Comparison of ENCODE assay signal across 8 cellular contexts in genomic region chr14:68977137-68977740, GRCh38. TPM values are rescaled to one million over a fixed set of nuclear protein-coding genes. Genes with fewer than 3 reads are reported as not detected.
DNase-seq lines count a peak whose midpoint lies in the region; TF ChIP-seq lines count a peak whose summit lies in the region.

No MANE protein-coding gene starts in this region.

- H3K27ac ChIP-seq in liver (ENCODE audit: low read depth in 1 of 2, low read length in 2 of 2) (peak overlapping the region; percentile 94), tibial artery (peak overlapping the region; percentile 97 to 100)

- intact Hi-C loops in activated naive CD4-positive, alpha-beta T cell treated with anti-CD3 and anti-CD28 coated beads for 36 hours (cut with micrococcal nuclease), result loop anchor here (1.0 to 10.0 kb wide), 6 partner anchors 66 to 790 kb away; partner anchors contain the start of genes ERH, SLC39A9, SRSF5 and ZFP36L1
- intact Hi-C loops in tibial artery (cut with DNase I; ENCODE audit: low total_unique reads), result loop anchor here (5.0 kb wide), 1 partner anchor 35 kb away; no protein-coding TSS in a partner anchor

- H3K4me1 Mint-ChIP-seq in activated naive CD4-positive, alpha-beta T cell treated with anti-CD3 and anti-CD28 coated beads for 36 hours (ENCODE audit: low read depth), result peaks cover 38% of the 10 kb centered on the region

- 32% methylated on average over 9 of the region's 9 CpGs for WGBS in liver

- H3K36me3 Mint-ChIP-seq in activated naive CD4-positive, alpha-beta T cell treated with anti-CD3 and anti-CD28 coated beads for 36 hours (ENCODE audit: low read depth), result peaks cover 31% of the 10 kb centered on the region

- H3K27me3 ChIP-seq in liver (ENCODE audit: control insufficient read depth in 4 of 4, insufficient read depth in 4 of 4, low read length in 3 of 4) (no peaks in the 10 kb centered on the region), tibial artery (no peaks in the 10 kb centered on the region)

- H3K36me3 ChIP-seq in liver (ENCODE audit: control insufficient read depth in 4 of 4, insufficient read depth in 3 of 4, low read depth in 1 of 4, low read length in 3 of 4) (peaks cover 0 to 5% (median 3%) of the 10 kb centered on the region in 4 donors), tibial artery (peaks cover 16 to 34% (median 18%) of the 10 kb centered on the region in 3 donors)

- TF ChIP-seq RAD21 in liver (IDR thresholded peaks at IDR 0.05), result no peak

- CTCF ChIA-PET in activated naive CD4-positive, alpha-beta T cell treated with anti-CD3 and anti-CD28 coated beads for 36 hours (lab: Charles Lee), result interaction anchor here (0.9 to 1.5 kb wide), 4 partner anchors 11 to 130 kb away, joined by 3 to 4 read pairs (median 4); no protein-coding TSS in a partner anchor

- peak overlapping the region; percentile 59 for H3K27ac Mint-ChIP-seq in activated naive CD4-positive, alpha-beta T cell treated with anti-CD3 and anti-CD28 coated beads for 36 hours

- H3K9me3 ChIP-seq in liver (ENCODE audit: control insufficient read depth in 4 of 4, low read length in 3 of 4) (no peaks in the 10 kb centered on the region), tibial artery (no peaks in the 10 kb centered on the region)

- H3K27me3 Mint-ChIP-seq in activated naive CD4-positive, alpha-beta T cell treated with anti-CD3 and anti-CD28 coated beads for 36 hours (ENCODE audit: low read depth), result no peaks in the 10 kb centered on the region

- peak overlapping the region; percentile 78 for H3K4me3 Mint-ChIP-seq in activated naive CD4-positive, alpha-beta T cell treated with anti-CD3 and anti-CD28 coated beads for 36 hours

- H3K9me3 Mint-ChIP-seq in activated naive CD4-positive, alpha-beta T cell treated with anti-CD3 and anti-CD28 coated beads for 36 hours, result peaks cover 22% of the 10 kb centered on the region

- peak overlapping the region; percentile 58 to 76 for H3K9ac ChIP-seq in liver (ENCODE audit: low read depth in 1 of 2, low read length in 2 of 2)

- H3K4me3 ChIP-seq in astrocyte of the cerebellum (ENCODE audit: low read depth, low read length) (peak overlapping the region; percentile 98), liver (ENCODE audit: low read depth in 1 of 3, low read length in 3 of 3) (peak overlapping the region; percentile 67 to 92 (median 87)), tibial artery (peak overlapping the region; percentile 68 to 93)

- H3K4me1 ChIP-seq in liver (ENCODE audit: control insufficient read depth in 4 of 4, insufficient read depth in 4 of 4, low read length in 3 of 4) (peaks cover 15 to 38% (median 28%) of the 10 kb centered on the region in 4 donors), tibial artery (peaks cover 0 to 77% (median 62%) of the 10 kb centered on the region in 4 donors)

- in situ Hi-C loops in astrocyte of the cerebellum (cut with HindIII; ENCODE audit: low sequenced_read_pairs) (no loop called here), GM13976 (cut with MboI; ENCODE audit: low sequenced_read_pairs, unreplicated experiment) (no loop called here)

- TF ChIP-seq CTCF in astrocyte of the cerebellum (IDR thresholded peaks at IDR 0.05; ENCODE audit: low read depth, low read length, missing control alignments) (no peak), liver (IDR thresholded peaks at IDR 0.05; ENCODE audit: low read depth, low read length, missing input control) (no peak), tibial artery (IDR thresholded peaks at IDR 0.05) (no peak), GM13976 (IDR thresholded peaks at IDR 0.05; ENCODE audit: borderline replicate concordance, control extremely low read depth, extremely low read depth, insufficient read depth, missing control alignments) (no peak)

- peak; percentile 31 for DNase-seq in activated naive CD4-positive, alpha-beta T cell treated with anti-CD3 and anti-CD28 coated beads for 36 hours
- no peak for DNase-seq in activated naive CD4-positive, alpha-beta T cell (lab: John Stamatoyannopoulos, UW)
- DNase-seq in astrocyte of the cerebellum (ENCODE audit: low read depth), result no peak
- peak in 1 of 2 donors; percentile 36 for DNase-seq in tibial artery
- DNase-seq in NCI-H748 (lab: John Stamatoyannopoulos, UW; ENCODE audit: unreplicated experiment), result no peak
- no peak for DNase-seq in GM13976 (ENCODE audit: low spot score)
- no peak for DNase-seq in NCI-H82 (lab: John Stamatoyannopoulos, UW)

TF ChIP-seq in liver, 16 proteins besides CTCF, POLR2A, EP300 and RAD21:
- peak; percentile 8 for TF ChIP-seq NR2F2 (IDR thresholded peaks at IDR 0.05)
- no peak for TF ChIP-seq FOXA1 (IDR thresholded peaks at IDR 0.05)
- TF ChIP-seq EGR1 (IDR thresholded peaks at IDR 0.05; ENCODE audit: low read depth in 2 of 2), result peak in 1 of 2 donors; percentile 14

RNA-seq across cellular contexts. Expression of gene ACTN1, which starts 1.9 kb away (rescaled TPM):
- total RNA-seq in activated naive CD4-positive, alpha-beta T cell treated with anti-CD3 and anti-CD28 coated beads for 36 hours, result 10 to 100 TPM; 79.7 to 80.6 TPM
- total RNA-seq in liver, result 100 to 1,000 TPM in 1 of 2 donors, 10 to 100 TPM in 1; 55.4 to 100 TPM
- polyA plus RNA-seq in liver, result 10 to 100 TPM; 36.2 to 70.7 TPM
